Comparison of ENCODE assay signal across 8 cellular contexts in genomic region chr3:186930639-186931486, GRCh38. TPM values are rescaled to one million over a fixed set of nuclear protein-coding genes. Genes with fewer than 3 reads are reported as not detected.
DNase-seq lines count a peak whose midpoint lies in the region; ATAC-seq lines count a peak whose summit lies in the region.

No MANE protein-coding gene starts in this region.

- peak overlapping the region; percentile 93 to 100 (median 100) for H3K4me3 Mint-ChIP-seq in IgD-negative memory B cell

- peak; percentile 41 for DNase-seq in EH (ENCODE audit: low read depth)
- DNase-seq in SK-N-DZ (ENCODE audit: low spot score), result peak; percentile 82
- peak; percentile 59 to 72 for DNase-seq in activated naive CD4-positive, alpha-beta T cell treated with anti-CD3 and anti-CD28 coated beads, Interleukin-2, amount 50 U/mL, for 72 hours (ENCODE audit: low spot score in 2 of 2)
- peak; percentile 78 for DNase-seq in left cardiac atrium
- peak; percentile 39 for DNase-seq in pulmonary artery endothelial cell (ENCODE audit: low read depth, low spot score)
- no peak for DNase-seq in T1000 (lab: John Stamatoyannopoulos, UW)

- H3K27ac Mint-ChIP-seq in IgD-negative memory B cell, result peak overlapping the region; percentile 90 to 99 (median 97)
- H3K27ac Mint-ChIP-seq in activated naive CD4-positive, alpha-beta T cell treated with anti-CD3 and anti-CD28 coated beads, Interleukin-2, amount 50 U/mL, for 72 hours, result peak overlapping the region; percentile 77 to 85

- H3K9me3 Mint-ChIP-seq in IgD-negative memory B cell, result no peaks in the 10 kb centered on the region
- no peaks in the 10 kb centered on the region for H3K9me3 Mint-ChIP-seq in activated naive CD4-positive, alpha-beta T cell treated with anti-CD3 and anti-CD28 coated beads, Interleukin-2, amount 50 U/mL, for 72 hours

- no peaks in the 10 kb centered on the region for H3K27me3 Mint-ChIP-seq in IgD-negative memory B cell

- intact Hi-C loops in left cardiac atrium (cut with DNase I), result loop anchor here in 1 of 2 donors (5.0 to 10.0 kb wide), 3 partner anchors 46 to 174 kb away; no protein-coding TSS in a partner anchor

- H3K36me3 Mint-ChIP-seq in IgD-negative memory B cell, result peaks cover 7% of the 10 kb centered on the region
- peaks cover 18 to 44% of the 10 kb centered on the region in 2 donors for H3K36me3 Mint-ChIP-seq in activated naive CD4-positive, alpha-beta T cell treated with anti-CD3 and anti-CD28 coated beads, Interleukin-2, amount 50 U/mL, for 72 hours

- peak; percentile 65 for ATAC-seq in GM21576 (IDR thresholded peaks at IDR 0.05; ENCODE audit: unreplicated experiment)
- peak; percentile 69 to 78 for ATAC-seq in activated naive CD4-positive, alpha-beta T cell treated with anti-CD3 and anti-CD28 coated beads, Interleukin-2, amount 50 U/mL, for 72 hours
- ATAC-seq in left cardiac atrium, result peak; percentile 83 to 86

- peaks cover 34 to 60% (median 40%) of the 10 kb centered on the region in 3 donors for H3K4me1 Mint-ChIP-seq in IgD-negative memory B cell

RNA-seq across cellular contexts. Expression of gene ST6GAL1, which starts 0.5 kb away (rescaled TPM):
- 257 TPM for polyA plus RNA-seq in IgD-negative memory B cell
- polyA plus RNA-seq in SK-N-DZ (2014; cell fraction: cytosol; rRNA removed), result 66.2 and 73.8 TPM in 2 replicates
- 32.4 and 48.0 TPM in 2 replicates for polyA plus RNA-seq in SK-N-DZ (2014; cell fraction: nucleus; rRNA removed)
- total RNA-seq in activated naive CD4-positive, alpha-beta T cell treated with anti-CD3 and anti-CD28 coated beads, Interleukin-2, amount 50 U/mL, for 72 hours, result 10 to 100 TPM; 32.0 to 96.6 TPM
- total RNA-seq in left cardiac atrium (10 to 100 TPM; 46.6 to 67.1 TPM), pulmonary artery endothelial cell (59.5 and 138 TPM in 2 replicates)
